Comparison of ENCODE assay signal across 1 cellular context in the genomic region with DNA sequence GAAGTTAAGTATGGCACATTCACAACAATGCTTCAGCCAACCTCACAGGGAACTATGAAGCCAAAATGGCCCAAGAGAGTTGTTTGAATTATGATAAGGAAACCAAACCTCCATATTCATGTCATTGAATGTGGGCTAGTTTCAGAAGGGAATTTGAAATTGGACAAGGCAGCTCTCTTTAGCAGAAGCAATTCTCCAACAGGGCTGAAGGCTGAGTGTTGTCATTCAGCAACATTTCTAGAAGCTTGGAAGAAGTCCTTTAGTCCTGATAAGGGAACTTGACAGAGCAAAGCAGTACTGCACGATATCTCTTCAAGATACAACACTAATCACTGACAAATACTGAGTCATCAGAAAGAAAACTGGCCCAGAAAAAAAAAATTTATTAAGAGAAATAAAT.
TF ChIP-seq lines count a peak whose summit lies in the region.

No MANE protein-coding gene starts in this region.

TF ChIP-seq in IMR-90, 13 proteins besides CTCF, POLR2A, EP300 and RAD21 (continued from another document):
- TF ChIP-seq FOS (IDR thresholded peaks at IDR 0.05; ENCODE audit: low read depth, low read length): 0 out of 2 replicates have a peak, but pooled peaks have one; percentile 15
- no peak for TF ChIP-seq RFX5 (IDR thresholded peaks at IDR 0.05; ENCODE audit: low read depth, low read length)
- no peak for TF ChIP-seq BHLHE40 (IDR thresholded peaks at IDR 0.05; ENCODE audit: low read depth, low read length)
- TF ChIP-seq, protein P1, sequence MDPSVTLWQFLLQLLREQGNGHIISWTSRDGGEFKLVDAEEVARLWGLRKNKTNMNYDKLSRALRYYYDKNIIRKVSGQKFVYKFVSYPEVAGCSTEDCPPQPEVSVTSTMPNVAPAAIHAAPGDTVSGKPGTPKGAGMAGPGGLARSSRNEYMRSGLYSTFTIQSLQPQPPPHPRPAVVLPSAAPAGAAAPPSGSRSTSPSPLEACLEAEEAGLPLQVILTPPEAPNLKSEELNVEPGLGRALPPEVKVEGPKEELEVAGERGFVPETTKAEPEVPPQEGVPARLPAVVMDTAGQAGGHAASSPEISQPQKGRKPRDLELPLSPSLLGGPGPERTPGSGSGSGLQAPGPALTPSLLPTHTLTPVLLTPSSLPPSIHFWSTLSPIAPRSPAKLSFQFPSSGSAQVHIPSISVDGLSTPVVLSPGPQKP (IDR thresholded peaks at IDR 0.05; ENCODE audit: borderline replicate concordance, low read depth, low read length): no peak
- no peak for TF ChIP-seq MAZ (IDR thresholded peaks at IDR 0.05; ENCODE audit: borderline replicate concordance, low read depth, low read length)
- TF ChIP-seq NFE2L2 (IDR thresholded peaks at IDR 0.05; ENCODE audit: low read depth, low read length): no peak
- TF ChIP-seq RCOR1 (IDR thresholded peaks at IDR 0.05; ENCODE audit: insufficient replicate concordance, low read length): no peak
